In the genomic region with DNA sequence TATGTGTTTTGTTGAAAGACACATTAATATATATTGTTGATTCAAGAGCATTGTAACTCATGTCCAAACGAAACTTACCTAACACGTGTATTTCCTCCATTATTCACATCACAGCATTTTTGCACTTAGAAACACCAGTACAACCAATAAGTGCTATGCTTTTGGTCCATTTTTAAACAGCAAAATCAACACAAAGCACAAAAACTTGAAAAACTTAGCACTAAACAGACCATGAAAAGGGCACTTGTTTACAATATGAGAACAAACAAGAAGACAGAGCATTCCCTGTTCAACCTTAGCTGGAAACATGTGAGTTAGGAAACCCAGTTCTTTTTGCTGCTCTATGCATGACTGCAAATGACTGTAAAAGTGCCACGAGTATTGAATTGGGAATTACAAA, we compare ENCODE assay signal across 12 cellular contexts. TPM values are rescaled to one million over a fixed set of nuclear protein-coding genes. Genes with fewer than 3 reads are reported as not detected.
"Had no signal": no experiment of that assay in that cellular context is flagged by ENCODE, and none has a peak within 500 bp of the region (broad histone marks: within the 10 kb centered on the region; RNA-seq: fewer than 3 reads in every experiment).

No MANE protein-coding gene starts in this region.

- H3K4me1 ChIP-seq: HAP-1 had no signal

- FAIRE-seq: K562 had no signal

- H3K9me3 ChIP-seq: HAP-1 had no signal

- H3K36me3 ChIP-seq: HAP-1 had no signal

- H3K9ac ChIP-seq: GM23248 had no signal

- DNase-seq: GM23248, GOT3, H7, HFFc6, IMR-90, KG1 had no signal

- H2AFZ ChIP-seq: GM23248 had no signal

- ATAC-seq: HCT116, K562 had no signal

- H3K27ac ChIP-seq: GM23248, HL-60 had no signal

- H3K4me3 ChIP-seq: GM23248, HAP-1, K562 had no signal

RNA-seq across cellular contexts. Expression of a gene that starts 9.6 kb away (rescaled TPM):
- total RNA-seq: GM23248, H4, H7, HFFc6, HT1080, IMR-90, K562 had no signal
- polyA plus RNA-seq: GM23248, IMR-90, K562 had no signal

RNA-seq across cellular contexts. Expression of a gene that starts 41.1 kb away (rescaled TPM):
- total RNA-seq: GM23248, HFFc6, IMR-90, K562 had no signal
- polyA plus RNA-seq: GM23248, IMR-90, K562 had no signal
